Comparison of ENCODE assay signal across 31 cellular contexts in the genomic region with DNA sequence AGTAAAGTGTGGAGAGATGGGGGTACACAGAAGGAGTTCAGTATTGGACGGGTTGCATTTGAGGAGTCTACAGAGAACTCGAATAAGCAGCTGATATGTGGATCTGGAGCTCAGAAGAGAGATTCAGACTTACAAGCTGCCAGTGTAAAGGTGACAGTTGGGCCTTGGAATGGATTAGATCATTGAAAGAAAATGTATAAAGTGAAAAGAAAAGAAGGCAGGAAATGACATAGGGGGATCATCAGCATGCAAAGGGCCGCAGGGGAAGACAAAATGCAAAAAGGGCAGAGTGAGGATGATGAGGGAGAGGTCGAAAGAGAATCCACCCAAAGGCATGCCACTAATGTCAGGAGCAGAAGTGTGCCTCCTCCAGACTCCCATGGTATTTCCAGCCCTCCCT.
"Had no signal": no experiment of that assay in that cellular context is flagged by ENCODE, and none has a peak within 500 bp of the region (broad histone marks: within the 10 kb centered on the region; RNA-seq: fewer than 3 reads in every experiment).

No MANE protein-coding gene starts in this region.

- H3K36me3 ChIP-seq: ascending aorta, brain microvascular endothelial cell, esophagus squamous epithelium had no signal

- H3K27ac ChIP-seq: ascending aorta, brain microvascular endothelial cell, esophagus squamous epithelium had no signal

- FAIRE-seq: colon, endometrium, endothelial cell of umbilical vein, frontal cortex had no signal

- H3K4me3 Mint-ChIP-seq: activated CD4-positive, alpha-beta memory T cell treated with anti-CD3 and anti-CD28 coated beads for 36 hours; activated CD4-positive, alpha-beta T cell treated with anti-CD3 and anti-CD28 coated beads for 36 hours; activated CD4-positive, alpha-beta T cell treated with anti-CD3 and anti-CD28 coated beads, Interleukin-2, amount 10 ng/mL, durations not matched to agents 24 days and 14 days; activated CD8-positive, alpha-beta memory T cell treated with anti-CD3 and anti-CD28 coated beads, Interleukin-2, amount 10 ng/mL, durations not matched to agents 7 days and 5 days; activated CD8-positive, alpha-beta T cell treated with anti-CD3 and anti-CD28 coated beads, Interleukin-2, amount 10 ng/mL, durations not matched to agents 7 days and 5 days; activated naive CD4-positive, alpha-beta T cell treated with anti-CD3 and anti-CD28 coated beads for 36 hours; activated naive CD4-positive, alpha-beta T cell treated with anti-CD3 and anti-CD28 coated beads, Interleukin-2, amount 50 U/mL, for 24 hours; activated naive CD8-positive, alpha-beta T cell treated with anti-CD3 and anti-CD28 coated beads for 36 hours; activated naive CD8-positive, alpha-beta T cell treated with anti-CD3 and anti-CD28 coated beads, Interleukin-2, amount 50 U/mL, for 24 hours; activated T-helper 1 cell treated with anti-CD3 and anti-CD28 coated beads, Interleukin-12 subunit alpha, Interleukin-12 subunit beta, Interleukin-2, Interleukin-4 antibody, amounts not matched to agents 30 ng/mL and 10 ng/mL and 1 ng/mL, durations not matched to agents 14 hours and 24 hours and 36 hours; T-helper 17 cell; T-helper 2 cell treated with Interferon-gamma antibody and Interleukin-4, amounts not matched to agents 5 μg/mL and 100 μg/mL, for 36 hours had no signal

- H3K27ac Mint-ChIP-seq: activated CD4-positive, alpha-beta memory T cell treated with anti-CD3 and anti-CD28 coated beads for 36 hours; activated CD4-positive, alpha-beta T cell treated with anti-CD3 and anti-CD28 coated beads for 36 hours; activated CD4-positive, alpha-beta T cell treated with anti-CD3 and anti-CD28 coated beads, Interleukin-2, amount 10 ng/mL, durations not matched to agents 24 days and 14 days; activated CD8-positive, alpha-beta memory T cell treated with anti-CD3 and anti-CD28 coated beads, Interleukin-2, amount 10 ng/mL, durations not matched to agents 7 days and 5 days; activated CD8-positive, alpha-beta T cell treated with anti-CD3 and anti-CD28 coated beads, Interleukin-2, amount 10 ng/mL, durations not matched to agents 7 days and 5 days; activated naive CD4-positive, alpha-beta T cell treated with anti-CD3 and anti-CD28 coated beads for 36 hours; activated naive CD4-positive, alpha-beta T cell treated with anti-CD3 and anti-CD28 coated beads, Interleukin-2, amount 50 U/mL, for 24 hours; activated naive CD8-positive, alpha-beta T cell treated with anti-CD3 and anti-CD28 coated beads for 36 hours; activated naive CD8-positive, alpha-beta T cell treated with anti-CD3 and anti-CD28 coated beads, Interleukin-2, amount 50 U/mL, for 24 hours; activated T-helper 1 cell treated with anti-CD3 and anti-CD28 coated beads, Interleukin-12 subunit alpha, Interleukin-12 subunit beta, Interleukin-2, Interleukin-4 antibody, amounts not matched to agents 30 ng/mL and 10 ng/mL and 1 ng/mL, durations not matched to agents 14 hours and 24 hours and 36 hours; activated T-helper 2 cell treated with anti-CD3 and anti-CD28 coated beads, Interferon-gamma antibody, Interleukin-2, Interleukin-4, amounts not matched to agents 10 μg/mL and 5 μg/mL and 100 μg/mL, durations not matched to agents 14 hours and 24 hours and 36 hours; T-helper 17 cell; T-helper 2 cell treated with Interferon-gamma antibody and Interleukin-4, amounts not matched to agents 5 μg/mL and 100 μg/mL, for 36 hours had no signal

- H3K27me3 ChIP-seq: ascending aorta, brain microvascular endothelial cell had no signal

- H3K9me3 ChIP-seq: ascending aorta, esophagus squamous epithelium had no signal

- H3K4me1 ChIP-seq: ascending aorta had no signal

- H3K4me3 ChIP-seq: ascending aorta, esophagus squamous epithelium had no signal

- H3K4me1 Mint-ChIP-seq: activated CD4-positive, alpha-beta T cell treated with anti-CD3 and anti-CD28 coated beads for 36 hours; activated CD4-positive, alpha-beta T cell treated with anti-CD3 and anti-CD28 coated beads, Interleukin-2, amount 10 ng/mL, durations not matched to agents 24 days and 14 days; activated naive CD4-positive, alpha-beta T cell treated with anti-CD3 and anti-CD28 coated beads, Interleukin-2, amount 50 U/mL, for 24 hours; activated naive CD8-positive, alpha-beta T cell treated with anti-CD3 and anti-CD28 coated beads for 36 hours; activated naive CD8-positive, alpha-beta T cell treated with anti-CD3 and anti-CD28 coated beads, Interleukin-2, amount 50 U/mL, for 24 hours; T-helper 17 cell had no signal

- DNase-seq: activated CD4-positive, alpha-beta memory T cell treated with anti-CD3 and anti-CD28 coated beads for 36 hours; activated CD4-positive, alpha-beta T cell treated with anti-CD3 and anti-CD28 coated beads for 36 hours; activated CD4-positive, alpha-beta T cell treated with anti-CD3 and anti-CD28 coated beads, Interleukin-2, amount 10 ng/mL, durations not matched to agents 24 days and 14 days; activated CD4-positive, CD25-positive, alpha-beta regulatory T cell; activated CD4-positive, CD25-positive, alpha-beta regulatory T cell treated with anti-CD3 and anti-CD28 coated beads, Interleukin-2, amount 50 U/mL, for 72 hours; activated CD8-positive, alpha-beta memory T cell treated with anti-CD3 and anti-CD28 coated beads, Interleukin-2, amount 10 ng/mL, durations not matched to agents 7 days and 5 days; activated CD8-positive, alpha-beta memory T cell treated with anti-CD3 and anti-CD28 coated beads, Interleukin-2, amount 50 U/mL, for 4 hours; activated CD8-positive, alpha-beta T cell treated with anti-CD3 and anti-CD28 coated beads, Interleukin-2, amount 10 ng/mL, durations not matched to agents 7 days and 5 days; activated effector memory CD4-positive, alpha-beta T cell treated with anti-CD3 and anti-CD28 coated beads, Interleukin-2, amount 50 U/mL, for 16 hours; activated naive CD4-positive, alpha-beta T cell treated with anti-CD3 and anti-CD28 coated beads for 36 hours; activated naive CD8-positive, alpha-beta T cell treated with anti-CD3 and anti-CD28 coated beads for 36 hours; activated naive CD8-positive, alpha-beta T cell treated with anti-CD3 and anti-CD28 coated beads, Interleukin-2, amount 50 U/mL, for 24 hours; activated T-cell treated with anti-CD3 and anti-CD28 coated beads, Interleukin-2, amount 50 U/mL, for 1 hour; activated T-cell treated with anti-CD3 and anti-CD28 coated beads, Interleukin-2, amount 50 U/mL, for 48 hours; brain microvascular endothelial cell; caudate nucleus; cortex of kidney; effector CD8-positive, alpha-beta T cell; esophagus squamous epithelium; head of caudate nucleus; T-helper 1 cell; T-helper 17 cell had no signal

- H3K36me3 Mint-ChIP-seq: activated CD4-positive, alpha-beta memory T cell treated with anti-CD3 and anti-CD28 coated beads for 36 hours; activated CD8-positive, alpha-beta memory T cell treated with anti-CD3 and anti-CD28 coated beads, Interleukin-2, amount 10 ng/mL, durations not matched to agents 7 days and 5 days; activated naive CD4-positive, alpha-beta T cell treated with anti-CD3 and anti-CD28 coated beads, Interleukin-2, amount 50 U/mL, for 24 hours; activated naive CD8-positive, alpha-beta T cell treated with anti-CD3 and anti-CD28 coated beads for 36 hours had no signal

- ATAC-seq: activated CD8-positive, alpha-beta T cell treated with anti-CD3 and anti-CD28 coated beads, Interleukin-2, amount 10 ng/mL, durations not matched to agents 7 days and 5 days; activated naive CD8-positive, alpha-beta T cell treated with anti-CD3 and anti-CD28 coated beads, Interleukin-2, amount 50 U/mL, for 24 hours; T-helper 17 cell had no signal

- H3K9me3 Mint-ChIP-seq: activated CD4-positive, alpha-beta memory T cell treated with anti-CD3 and anti-CD28 coated beads for 36 hours; activated CD4-positive, alpha-beta T cell treated with anti-CD3 and anti-CD28 coated beads, Interleukin-2, amount 10 ng/mL, durations not matched to agents 24 days and 14 days; activated naive CD4-positive, alpha-beta T cell treated with anti-CD3 and anti-CD28 coated beads for 36 hours; activated naive CD4-positive, alpha-beta T cell treated with anti-CD3 and anti-CD28 coated beads, Interleukin-2, amount 50 U/mL, for 24 hours; activated naive CD8-positive, alpha-beta T cell treated with anti-CD3 and anti-CD28 coated beads for 36 hours; activated naive CD8-positive, alpha-beta T cell treated with anti-CD3 and anti-CD28 coated beads, Interleukin-2, amount 50 U/mL, for 24 hours; activated T-helper 1 cell treated with anti-CD3 and anti-CD28 coated beads, Interleukin-12 subunit alpha, Interleukin-12 subunit beta, Interleukin-2, Interleukin-4 antibody, amounts not matched to agents 30 ng/mL and 10 ng/mL and 1 ng/mL, durations not matched to agents 14 hours and 24 hours and 36 hours; activated T-helper 2 cell treated with anti-CD3 and anti-CD28 coated beads, Interferon-gamma antibody, Interleukin-2, Interleukin-4, amounts not matched to agents 10 μg/mL and 5 μg/mL and 100 μg/mL, durations not matched to agents 14 hours and 24 hours and 36 hours; T-helper 2 cell treated with Interferon-gamma antibody and Interleukin-4, amounts not matched to agents 5 μg/mL and 100 μg/mL, for 36 hours had no signal
